ENCODE assay signal across 11 cellular contexts in genomic region chr1:109975718-109976117, GRCh38. TPM values are rescaled to one million over a fixed set of nuclear protein-coding genes. Genes with fewer than 3 reads are reported as not detected.
DNase-seq lines count a peak whose midpoint lies in the region; ATAC-seq and TF ChIP-seq lines count a peak whose summit lies in the region.
"Had no signal": no experiment of that assay in that cellular context is flagged by ENCODE, and none has a peak within 500 bp of the region (broad histone marks: within the 10 kb centered on the region; RNA-seq: fewer than 3 reads in every experiment).

No MANE protein-coding gene starts in this region.

- H3K9me3 ChIP-seq in tibial nerve = no peaks in the 10 kb centered on the region
- H3K9me3 ChIP-seq: body of pancreas had no signal

- peaks cover 29% of the 10 kb centered on the region for H3K4me1 Mint-ChIP-seq in osteocyte (ENCODE audit: unreplicated experiment)

- no peak for TF ChIP-seq CTCF in osteocyte (IDR thresholded peaks at IDR 0.05)
- no peak for TF ChIP-seq CTCF in tibial nerve (IDR thresholded peaks at IDR 0.05)

- H3K4me3 ChIP-seq in tibial nerve = no peak overlapping the region
- H3K4me3 ChIP-seq: body of pancreas had no signal

- peak; percentile 94 for DNase-seq in EL
- peak; percentile 91 for DNase-seq in RPMI7951 (ENCODE audit: low read depth)
- DNase-seq in epithelial cell of prostate (ENCODE audit: low read depth, low spot score) = no peak
- DNase-seq in osteocyte (ENCODE audit: extremely low spot score, unreplicated experiment) = no peak
- DNase-seq in HuH-7 (ENCODE audit: low spot score) = no peak
- DNase-seq in tibial nerve (ENCODE audit: low spot score in 2 of 2) = no peak
- no peak for DNase-seq in activated CD4-positive, alpha-beta T cell treated with anti-CD3 and anti-CD28 coated beads for 1 hour
- DNase-seq: activated CD8-positive, alpha-beta memory T cell treated with anti-CD3 and anti-CD28 coated beads, Interleukin-2, amount 50 U/mL, for 4 hours; body of pancreas; NCI-H1694 had no signal

- no peaks in the 10 kb centered on the region for H3K27me3 ChIP-seq in tibial nerve
- H3K27me3 ChIP-seq: body of pancreas had no signal

- H3K27ac ChIP-seq in epithelial cell of prostate = peak overlapping the region; percentile 22
- no peak overlapping the region for H3K27ac ChIP-seq in tibial nerve
- H3K27ac ChIP-seq: body of pancreas had no signal

- peak in 1 of 2 donors; percentile 44 for TF ChIP-seq EP300 in tibial nerve (IDR thresholded peaks at IDR 0.05)

- H3K9me3 Mint-ChIP-seq in osteocyte (ENCODE audit: unreplicated experiment) = no peaks in the 10 kb centered on the region

- peak overlapping the region; percentile 11 for H3K27ac Mint-ChIP-seq in osteocyte (ENCODE audit: unreplicated experiment)

- H3K36me3 Mint-ChIP-seq in osteocyte (ENCODE audit: unreplicated experiment) = no peaks in the 10 kb centered on the region

- no peak for ATAC-seq in HG03439 (IDR thresholded peaks at IDR 0.05; ENCODE audit: unreplicated experiment)
- ATAC-seq: body of pancreas had no signal

- H3K27me3 Mint-ChIP-seq in osteocyte (ENCODE audit: unreplicated experiment) = no peaks in the 10 kb centered on the region

- peaks cover 0 to 39% (median 13%) of the 10 kb centered on the region in 4 donors for H3K4me1 ChIP-seq in tibial nerve

- TF ChIP-seq POLR2A in tibial nerve (IDR thresholded peaks at IDR 0.05) = no peak

- 75 to 77% methylated on average over 3 of the region's 3 CpGs for WGBS in tibial nerve, 2 donors

- no peak overlapping the region for H3K4me3 Mint-ChIP-seq in osteocyte (ENCODE audit: unreplicated experiment)

- no peaks in the 10 kb centered on the region for H3K36me3 ChIP-seq in tibial nerve

RNA-seq across cellular contexts. Expression of gene AHCYL1, which starts 8.8 kb away (rescaled TPM):
- total RNA-seq in RPMI7951 (2014; rRNA removed; shearing (Covaris generic)) = 43.1 and 47.5 TPM in 2 replicates
- 77.0 and 79.3 TPM in 2 replicates for total RNA-seq in osteocyte
- total RNA-seq in tibial nerve = 10 to 100 TPM; 45.4 to 76.3 (median 55.6) TPM

RNA-seq across cellular contexts. Expression of gene STRIP1, which starts 58.7 kb away (rescaled TPM):
- total RNA-seq in RPMI7951 (2014; rRNA removed; shearing (Covaris generic)) = 25.7 and 27.6 TPM in 2 replicates
- total RNA-seq in osteocyte (55.7 and 55.8 TPM in 2 replicates), tibial nerve (10 to 100 TPM; 37.7 to 43.5 (median 39.7) TPM)

Comparison
In these comparisons a context has a peak if more than half of its experiments do, and no peak if none do; other contexts are left out.
1. DNase-seq: peak in EL (single experiment) and RPMI7951 (single experiment); none in epithelial cell of prostate (single experiment), osteocyte (single experiment), HuH-7 (single experiment), tibial nerve (0 of 2) and activated CD4-positive, alpha-beta T cell treated with anti-CD3 and anti-CD28 coated beads for 1 hour (single experiment).